Comparison of ENCODE assay signal across 26 cellular contexts in the genomic region with DNA sequence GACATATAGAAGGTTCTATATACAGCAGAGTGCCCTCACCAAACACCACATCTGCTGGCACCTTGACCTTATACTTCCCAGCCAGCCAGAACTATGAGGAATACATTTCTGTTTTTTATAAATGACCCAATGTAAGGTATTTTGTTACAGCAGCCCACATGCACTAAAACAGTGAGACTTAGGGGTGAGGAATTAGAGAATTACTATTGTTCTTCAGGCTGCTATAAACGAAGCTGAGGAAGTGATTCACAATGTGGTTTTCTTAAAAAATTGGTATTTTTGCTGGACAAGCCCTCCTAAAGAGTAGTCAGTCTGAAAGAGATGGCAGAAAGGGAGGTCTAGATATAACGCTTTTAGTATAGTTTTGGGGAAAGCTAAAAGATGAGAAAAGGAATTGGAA.
"Had no signal": no experiment of that assay in that cellular context is flagged by ENCODE, and none has a peak within 500 bp of the region (broad histone marks: within the 10 kb centered on the region; RNA-seq: fewer than 3 reads in every experiment).

No MANE protein-coding gene starts in this region.

- H3K9me3 Mint-ChIP-seq: activated CD4-positive, alpha-beta T cell treated with anti-CD3 and anti-CD28 coated beads, Interleukin-2, amount 10 ng/mL, durations not matched to agents 24 days and 14 days had no signal

- DNase-seq: activated B cell treated with CpG ODN at 0.5 μM for 24 hours; activated CD4-positive, alpha-beta T cell treated with anti-CD3 and anti-CD28 coated beads for 1 hour; activated CD4-positive, alpha-beta T cell treated with anti-CD3 and anti-CD28 coated beads, Interleukin-2, amount 10 ng/mL, durations not matched to agents 24 days and 14 days; activated CD4-positive, alpha-beta T cell treated with anti-CD3 and anti-CD28 coated beads, Interleukin-2, amount 50 U/mL, for 48 hours; activated CD8-positive, alpha-beta memory T cell treated with anti-CD3 and anti-CD28 coated beads, Interleukin-2, amount 10 ng/mL, durations not matched to agents 7 days and 5 days; activated effector memory CD4-positive, alpha-beta T cell treated with Interleukin-2 at 50 U/mL for 16 hours; activated naive CD4-positive, alpha-beta T cell; activated T-cell treated with anti-CD3 and anti-CD28 coated beads, Interleukin-2, amount 50 U/mL, for 24 hours; aorta; brain microvascular endothelial cell; Kasumi-1; KBM-7; MG63; NCI-H1092; NCI-H1417 treated with DMSO at 0.1 percent for 48 hours; NCI-H1694 treated with DMSO at 0.1 percent for 48 hours; NCI-H2081; NCI-H510A treated with DMSO at 0.1 percent for 48 hours; NCI-H69; NK-92 treated with Interleukin-12 subunit alpha and Interleukin-12 subunit beta, amount 100 ng/mL, for 24 hours; Peyer's patch; SHP77 treated with DMSO at 0.1 percent for 48 hours had no signal

- H3K36me3 Mint-ChIP-seq: activated CD8-positive, alpha-beta memory T cell treated with anti-CD3 and anti-CD28 coated beads, Interleukin-2, amount 10 ng/mL, durations not matched to agents 7 days and 5 days; activated naive CD4-positive, alpha-beta T cell treated with anti-CD3 and anti-CD28 coated beads, Interleukin-2, amount 50 U/mL, for 24 hours had no signal

- H3K27me3 ChIP-seq: brain microvascular endothelial cell, cardiac muscle cell, MG63, Peyer's patch had no signal

- H3K4me3 Mint-ChIP-seq: activated B cell treated with CpG ODN at 0.5 μM for 24 hours; activated CD4-positive, alpha-beta T cell treated with anti-CD3 and anti-CD28 coated beads, Interleukin-2, amount 10 ng/mL, durations not matched to agents 24 days and 14 days; activated CD8-positive, alpha-beta memory T cell treated with anti-CD3 and anti-CD28 coated beads, Interleukin-2, amount 10 ng/mL, durations not matched to agents 7 days and 5 days; activated naive CD4-positive, alpha-beta T cell treated with anti-CD3 and anti-CD28 coated beads, Interleukin-2, amount 50 U/mL, for 24 hours; activated T-cell treated with anti-CD3 and anti-CD28 coated beads, Interleukin-2, amount 50 U/mL, for 24 hours; activated T-helper 1 cell treated with anti-CD3 and anti-CD28 coated beads, Interleukin-12 subunit alpha, Interleukin-12 subunit beta, Interleukin-2, Interleukin-4 antibody, amounts not matched to agents 30 ng/mL and 10 ng/mL and 1 ng/mL, durations not matched to agents 14 hours and 24 hours and 36 hours; T-helper 1 cell treated with Interleukin-12 subunit alpha and Interleukin-12 subunit beta and Interleukin-4 antibody, amounts not matched to agents 30 μg/mL and 1 μg/mL, for 36 hours had no signal

- ATAC-seq: activated CD8-positive, alpha-beta memory T cell treated with anti-CD3 and anti-CD28 coated beads, Interleukin-2, amount 10 ng/mL, durations not matched to agents 7 days and 5 days had no signal

- H3K4me1 ChIP-seq: Peyer's patch had no signal

- H3K27me3 Mint-ChIP-seq: activated B cell treated with CpG ODN at 0.5 μM for 24 hours; activated CD4-positive, alpha-beta T cell treated with anti-CD3 and anti-CD28 coated beads, Interleukin-2, amount 10 ng/mL, durations not matched to agents 24 days and 14 days; activated CD8-positive, alpha-beta memory T cell treated with anti-CD3 and anti-CD28 coated beads, Interleukin-2, amount 10 ng/mL, durations not matched to agents 7 days and 5 days; activated naive CD4-positive, alpha-beta T cell treated with anti-CD3 and anti-CD28 coated beads, Interleukin-2, amount 50 U/mL, for 24 hours; activated T-cell treated with anti-CD3 and anti-CD28 coated beads, Interleukin-2, amount 50 U/mL, for 24 hours had no signal

- H3K36me3 ChIP-seq: brain microvascular endothelial cell, cardiac muscle cell, MG63, Peyer's patch had no signal

- H3K27ac Mint-ChIP-seq: activated B cell treated with CpG ODN at 0.5 μM for 24 hours; activated CD4-positive, alpha-beta T cell treated with anti-CD3 and anti-CD28 coated beads, Interleukin-2, amount 10 ng/mL, durations not matched to agents 24 days and 14 days; activated CD8-positive, alpha-beta memory T cell treated with anti-CD3 and anti-CD28 coated beads, Interleukin-2, amount 10 ng/mL, durations not matched to agents 7 days and 5 days; activated naive CD4-positive, alpha-beta T cell treated with anti-CD3 and anti-CD28 coated beads, Interleukin-2, amount 50 U/mL, for 24 hours; activated T-cell treated with anti-CD3 and anti-CD28 coated beads, Interleukin-2, amount 50 U/mL, for 24 hours; activated T-helper 1 cell treated with anti-CD3 and anti-CD28 coated beads, Interleukin-12 subunit alpha, Interleukin-12 subunit beta, Interleukin-2, Interleukin-4 antibody, amounts not matched to agents 30 ng/mL and 10 ng/mL and 1 ng/mL, durations not matched to agents 14 hours and 24 hours and 36 hours; T-helper 1 cell treated with Interleukin-12 subunit alpha and Interleukin-12 subunit beta and Interleukin-4 antibody, amounts not matched to agents 30 μg/mL and 1 μg/mL, for 36 hours had no signal

- H3K9me3 ChIP-seq: MG63, Peyer's patch had no signal

- H3K4me1 Mint-ChIP-seq: activated B cell treated with CpG ODN at 0.5 μM for 24 hours; activated CD4-positive, alpha-beta T cell treated with anti-CD3 and anti-CD28 coated beads, Interleukin-2, amount 10 ng/mL, durations not matched to agents 24 days and 14 days; activated CD8-positive, alpha-beta memory T cell treated with anti-CD3 and anti-CD28 coated beads, Interleukin-2, amount 10 ng/mL, durations not matched to agents 7 days and 5 days; activated naive CD4-positive, alpha-beta T cell treated with anti-CD3 and anti-CD28 coated beads, Interleukin-2, amount 50 U/mL, for 24 hours had no signal

- H3K4me3 ChIP-seq: cardiac muscle cell, MG63, Peyer's patch had no signal

- H3K27ac ChIP-seq: brain microvascular endothelial cell, cardiac muscle cell, Peyer's patch had no signal
